ENCODE assay signal across 8 cellular contexts in the genomic region with DNA sequence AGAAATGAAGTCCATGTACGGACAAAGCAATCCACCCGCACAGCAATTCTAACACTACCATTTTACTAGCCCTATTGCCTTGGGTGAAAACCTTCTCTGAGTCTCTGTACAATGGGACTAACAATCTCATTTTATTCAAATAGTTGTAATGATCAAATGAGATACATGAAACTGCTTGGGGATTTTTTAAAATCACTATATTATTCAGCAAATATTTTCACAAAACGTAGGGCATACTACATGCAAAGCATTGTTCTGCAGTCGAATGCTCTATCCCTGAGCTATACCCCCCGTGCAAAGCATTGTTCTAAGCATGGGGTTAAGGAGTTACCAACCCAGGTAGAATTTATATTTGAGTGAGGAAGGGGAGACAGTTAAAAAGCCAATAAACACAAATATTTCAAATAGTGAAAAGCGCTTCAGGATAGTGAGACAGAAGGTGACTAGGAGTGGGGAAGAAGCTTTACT. TPM values are rescaled to one million over a fixed set of nuclear protein-coding genes. Genes with fewer than 3 reads are reported as not detected.
A peak's percentile ranks its signal among the peaks of the same experiment; 100 is the strongest.
DNase-seq lines count a peak whose midpoint lies in the region; ATAC-seq and TF ChIP-seq lines count a peak whose summit lies in the region.

No MANE protein-coding gene starts in this region.

- H3K27me3 ChIP-seq in HL-60 (ENCODE audit: insufficient read depth, poor library complexity, severe bottlenecking), result no peaks in the 10 kb centered on the region
- no peaks in the 10 kb centered on the region for H3K27me3 ChIP-seq in breast epithelium

- peak overlapping the region; percentile 99 for H3K4me3 Mint-ChIP-seq in activated CD4-positive, alpha-beta T cell treated with anti-CD3 and anti-CD28 coated beads, Interleukin-2, amount 10 ng/mL, durations not matched to agents 24 days and 14 days
- H3K4me3 Mint-ChIP-seq in natural killer cell, result peak overlapping the region; percentile 100

- intact Hi-C loops in activated CD4-positive, alpha-beta T cell treated with anti-CD3 and anti-CD28 coated beads, Interleukin-2, amount 10 ng/mL, durations not matched to agents 24 days and 14 days (cut with micrococcal nuclease), result loop anchor here (1.0 to 5.0 kb wide), 6 partner anchors 50 to 246 kb away; a partner anchor contains a TSS
- intact Hi-C loops in breast epithelium (cut with DNase I; ENCODE audit: low total_unique reads), result no loop called here
- intact Hi-C loops in natural killer cell (cut with micrococcal nuclease), result loop anchor here (2.0 kb wide), 1 partner anchor 50 kb away; a partner anchor contains a TSS

- ATAC-seq in natural killer cell (no peak), GM21717 (IDR thresholded peaks at IDR 0.05; ENCODE audit: unreplicated experiment) (no peak)

- TF ChIP-seq CTCF in HL-60 (IDR thresholded peaks at IDR 0.05; ENCODE audit: insufficient read depth, low read length) (no peak), breast epithelium (IDR thresholded peaks at IDR 0.05) (no peak), natural killer cell (IDR thresholded peaks at IDR 0.05) (no peak)

- TF ChIP-seq POLR2A in breast epithelium (IDR thresholded peaks at IDR 0.05), result no peak

- peaks cover 26% of the 10 kb centered on the region for H3K4me1 Mint-ChIP-seq in activated CD4-positive, alpha-beta T cell treated with anti-CD3 and anti-CD28 coated beads, Interleukin-2, amount 10 ng/mL, durations not matched to agents 24 days and 14 days
- peaks cover 40 to 43% of the 10 kb centered on the region in 2 donors for H3K4me1 Mint-ChIP-seq in natural killer cell

- H3K36me3 Mint-ChIP-seq in activated CD4-positive, alpha-beta T cell treated with anti-CD3 and anti-CD28 coated beads, Interleukin-2, amount 10 ng/mL, durations not matched to agents 24 days and 14 days (ENCODE audit: low read depth), result no peaks in the 10 kb centered on the region
- no peaks in the 10 kb centered on the region for H3K36me3 Mint-ChIP-seq in natural killer cell

- DNase-seq in activated CD4-positive, alpha-beta T cell treated with anti-CD3 and anti-CD28 coated beads, Interleukin-2, amount 10 ng/mL, durations not matched to agents 24 days and 14 days, result no peak
- no peak for DNase-seq in activated CD4-positive, alpha-beta T cell treated with anti-CD3 and anti-CD28 coated beads for 1 hour
- DNase-seq in HL-60 (ENCODE audit: low read depth in 1 of 2, low spot score in 1 of 2), result no peak
- DNase-seq in breast epithelium (ENCODE audit: low spot score in 2 of 2), result no peak
- DNase-seq in natural killer cell, result no peak
- no peak for DNase-seq in stimulated activated CD4-positive, alpha-beta T cell treated with anti-CD3 and anti-CD28 coated beads, Interleukin-1b, Interleukin-23, amount 100 ng/mL, for 48 hours
- DNase-seq in iPS-NIHi7 (ENCODE audit: extremely low spot score), result no peak

- peak overlapping the region; percentile 88 for H3K27ac Mint-ChIP-seq in activated CD4-positive, alpha-beta T cell treated with anti-CD3 and anti-CD28 coated beads, Interleukin-2, amount 10 ng/mL, durations not matched to agents 24 days and 14 days
- peak overlapping the region; percentile 94 to 95 for H3K27ac Mint-ChIP-seq in natural killer cell

- no peaks in the 10 kb centered on the region for H3K9me3 ChIP-seq in breast epithelium

- H3K4me1 ChIP-seq in breast epithelium, result no peaks in the 10 kb centered on the region

- peak overlapping the region; percentile 84 for H3K4me3 ChIP-seq in HL-60 (replicated peaks; ENCODE audit: insufficient read depth, low read length)
- peak overlapping the region; percentile 56 to 72 (median 60) for H3K4me3 ChIP-seq in breast epithelium

- H3K27me3 Mint-ChIP-seq in activated CD4-positive, alpha-beta T cell treated with anti-CD3 and anti-CD28 coated beads, Interleukin-2, amount 10 ng/mL, durations not matched to agents 24 days and 14 days, result peaks cover 4% of the 10 kb centered on the region
- peaks cover 0 to under 1% of the 10 kb centered on the region in 2 donors for H3K27me3 Mint-ChIP-seq in natural killer cell (ENCODE audit: low read depth in 2 of 2)

- no peaks in the 10 kb centered on the region for H3K36me3 ChIP-seq in breast epithelium

- H3K9me3 Mint-ChIP-seq in activated CD4-positive, alpha-beta T cell treated with anti-CD3 and anti-CD28 coated beads, Interleukin-2, amount 10 ng/mL, durations not matched to agents 24 days and 14 days, result no peaks in the 10 kb centered on the region
- H3K9me3 Mint-ChIP-seq in natural killer cell, result no peaks in the 10 kb centered on the region

- H3K27ac ChIP-seq in HL-60 (replicated peaks) (peak overlapping the region; percentile 98), breast epithelium (peak overlapping the region; percentile 94)

RNA-seq across cellular contexts. Expression of a gene that starts 0.6 kb away (rescaled TPM):
- total RNA-seq in activated CD4-positive, alpha-beta T cell treated with anti-CD3 and anti-CD28 coated beads, Interleukin-2, amount 10 ng/mL, durations not matched to agents 24 days and 14 days, result 23.0 and 31.5 TPM in 2 replicates
- total RNA-seq in breast epithelium (10 to 100 TPM; 31.4 to 34.1 (median 33.4) TPM), natural killer cell (10 to 100 TPM; 32.3 to 42.3 (median 34.9) TPM)

RNA-seq across cellular contexts. Expression of a gene that starts 49.1 kb away (rescaled TPM):
- total RNA-seq in activated CD4-positive, alpha-beta T cell treated with anti-CD3 and anti-CD28 coated beads, Interleukin-2, amount 10 ng/mL, durations not matched to agents 24 days and 14 days, result 408 and 411 TPM in 2 replicates
- total RNA-seq in breast epithelium (100 to 1,000 TPM; 286 to 394 (median 306) TPM), natural killer cell (100 to 1,000 TPM; 180 to 195 (median 184) TPM)
